In genomic region chr1:151952811-151953210, GRCh38 we compare ENCODE assay signal across 27 cellular contexts.
"Had no signal": no experiment of that assay in that cellular context is flagged by ENCODE, and none has a peak within 500 bp of the region (broad histone marks: within the 10 kb centered on the region; RNA-seq: fewer than 3 reads in every experiment).

No MANE protein-coding gene starts in this region.

- H3K27me3 Mint-ChIP-seq: activated B cell treated with CpG ODN at 0.5 μM for 24 hours; activated naive CD4-positive, alpha-beta T cell treated with anti-CD3 and anti-CD28 coated beads, Interleukin-2, amount 50 U/mL, for 24 hours; activated T-cell treated with anti-CD3 and anti-CD28 coated beads, Interleukin-2, amount 50 U/mL, for 24 hours had no signal

- ATAC-seq: activated CD8-positive, alpha-beta memory T cell treated with anti-CD3 and anti-CD28 coated beads, Interleukin-2, amount 10 ng/mL, durations not matched to agents 7 days and 5 days; activated naive CD8-positive, alpha-beta T cell treated with anti-CD3 and anti-CD28 coated beads, Interleukin-2, amount 50 U/mL, for 24 hours; body of pancreas had no signal

- H3K27ac Mint-ChIP-seq: activated B cell treated with CpG ODN at 0.5 μM for 24 hours; activated CD4-positive, alpha-beta T cell treated with anti-CD3 and anti-CD28 coated beads, Interleukin-2, amount 10 ng/mL, durations not matched to agents 24 days and 14 days; activated CD8-positive, alpha-beta memory T cell treated with anti-CD3 and anti-CD28 coated beads, Interleukin-2, amount 10 ng/mL, durations not matched to agents 7 days and 5 days; activated naive CD4-positive, alpha-beta T cell treated with anti-CD3 and anti-CD28 coated beads, Interleukin-2, amount 50 U/mL, for 24 hours; activated naive CD8-positive, alpha-beta T cell treated with anti-CD3 and anti-CD28 coated beads, Interleukin-2, amount 50 U/mL, for 24 hours; activated T-cell treated with anti-CD3 and anti-CD28 coated beads, Interleukin-2, amount 50 U/mL, for 24 hours; activated T-helper 1 cell treated with anti-CD3 and anti-CD28 coated beads, Interleukin-12 subunit alpha, Interleukin-12 subunit beta, Interleukin-2, Interleukin-4 antibody, amounts not matched to agents 30 ng/mL and 10 ng/mL and 1 ng/mL, durations not matched to agents 14 hours and 24 hours and 36 hours had no signal

- H3K36me3 ChIP-seq: ascending aorta had no signal

- DNase-seq: activated B cell treated with CpG ODN at 0.5 μM for 24 hours; activated CD4-positive, alpha-beta T cell treated with anti-CD3 and anti-CD28 coated beads for 1 hour; activated CD4-positive, alpha-beta T cell treated with anti-CD3 and anti-CD28 coated beads, Interleukin-2, amount 50 U/mL, for 48 hours; activated CD8-positive, alpha-beta memory T cell treated with anti-CD3 and anti-CD28 coated beads, Interleukin-2, amount 10 ng/mL, durations not matched to agents 7 days and 5 days; activated effector memory CD4-positive, alpha-beta T cell treated with Interleukin-2 at 50 U/mL for 16 hours; activated naive CD4-positive, alpha-beta T cell; activated naive CD8-positive, alpha-beta T cell treated with anti-CD3 and anti-CD28 coated beads, Interleukin-2, amount 50 U/mL, for 24 hours; activated T-cell treated with anti-CD3 and anti-CD28 coated beads, Interleukin-2, amount 50 U/mL, for 24 hours; amniotic stem cell; body of pancreas; central memory CD4-positive, alpha-beta T cell; NCI-H1092; NCI-H1417; NCI-H2029; NCI-H2107; NCI-H2171 treated with DMSO at 0.1 percent for 48 hours; NCI-H226; NCI-H510A; NCI-H82; SK-N-SH; SW 1271 had no signal

- H3K36me3 Mint-ChIP-seq: activated CD8-positive, alpha-beta memory T cell treated with anti-CD3 and anti-CD28 coated beads, Interleukin-2, amount 10 ng/mL, durations not matched to agents 7 days and 5 days; activated naive CD4-positive, alpha-beta T cell treated with anti-CD3 and anti-CD28 coated beads, Interleukin-2, amount 50 U/mL, for 24 hours had no signal

- H3K27ac ChIP-seq: ascending aorta, KMS-11 had no signal

- H3K4me3 ChIP-seq: ascending aorta, body of pancreas had no signal

- H3K9ac ChIP-seq: KMS-11, SK-N-SH had no signal

- H3K4me2 ChIP-seq: KMS-11, SK-N-SH had no signal

- H3K4me1 ChIP-seq: ascending aorta had no signal

- H3K4me1 Mint-ChIP-seq: activated B cell treated with CpG ODN at 0.5 μM for 24 hours; activated CD8-positive, alpha-beta memory T cell treated with anti-CD3 and anti-CD28 coated beads, Interleukin-2, amount 10 ng/mL, durations not matched to agents 7 days and 5 days; activated naive CD4-positive, alpha-beta T cell treated with anti-CD3 and anti-CD28 coated beads, Interleukin-2, amount 50 U/mL, for 24 hours; activated naive CD8-positive, alpha-beta T cell treated with anti-CD3 and anti-CD28 coated beads, Interleukin-2, amount 50 U/mL, for 24 hours had no signal

- FAIRE-seq: bronchial epithelial cell had no signal

- H3K4me3 Mint-ChIP-seq: activated B cell treated with CpG ODN at 0.5 μM for 24 hours; activated CD4-positive, alpha-beta T cell treated with anti-CD3 and anti-CD28 coated beads, Interleukin-2, amount 10 ng/mL, durations not matched to agents 24 days and 14 days; activated CD8-positive, alpha-beta memory T cell treated with anti-CD3 and anti-CD28 coated beads, Interleukin-2, amount 10 ng/mL, durations not matched to agents 7 days and 5 days; activated naive CD4-positive, alpha-beta T cell treated with anti-CD3 and anti-CD28 coated beads, Interleukin-2, amount 50 U/mL, for 24 hours; activated naive CD8-positive, alpha-beta T cell treated with anti-CD3 and anti-CD28 coated beads, Interleukin-2, amount 50 U/mL, for 24 hours; activated T-cell treated with anti-CD3 and anti-CD28 coated beads, Interleukin-2, amount 50 U/mL, for 24 hours; activated T-helper 1 cell treated with anti-CD3 and anti-CD28 coated beads, Interleukin-12 subunit alpha, Interleukin-12 subunit beta, Interleukin-2, Interleukin-4 antibody, amounts not matched to agents 30 ng/mL and 10 ng/mL and 1 ng/mL, durations not matched to agents 14 hours and 24 hours and 36 hours had no signal

- H3K9me3 ChIP-seq: ascending aorta, body of pancreas, SK-N-SH had no signal

- H3K27me3 ChIP-seq: ascending aorta, body of pancreas had no signal
